Comparison of ENCODE assay signal across 21 cellular contexts in genomic region chr3:66761093-66761780, GRCh38.
"Had no signal": no experiment of that assay in that cellular context is flagged by ENCODE, and none has a peak within 500 bp of the region (broad histone marks: within the 10 kb centered on the region; RNA-seq: fewer than 3 reads in every experiment).

No MANE protein-coding gene starts in this region.

- H3K4me3 Mint-ChIP-seq: activated naive CD8-positive, alpha-beta T cell treated with anti-CD3 and anti-CD28 coated beads, Interleukin-2, amount 10 ng/mL, durations not matched to agents 7 days and 5 days; immature natural killer cell; naive B cell; stimulated activated naive B cell treated with anti-CD40 and anti-IgM and Interleukin-4, amounts not matched to agents 10 μg/mL and 1 μg/mL and 100 μg/mL, for 72 hours had no signal

- H3K9me3 ChIP-seq: neutrophil, vagina had no signal

- H3K4me1 Mint-ChIP-seq: activated naive CD8-positive, alpha-beta T cell treated with anti-CD3 and anti-CD28 coated beads, Interleukin-2, amount 10 ng/mL, durations not matched to agents 7 days and 5 days; immature natural killer cell; naive B cell; stimulated activated naive B cell treated with anti-CD40 and anti-IgM and Interleukin-4, amounts not matched to agents 10 μg/mL and 1 μg/mL and 100 μg/mL, for 72 hours had no signal

- H3K27ac Mint-ChIP-seq: activated naive CD8-positive, alpha-beta T cell treated with anti-CD3 and anti-CD28 coated beads, Interleukin-2, amount 10 ng/mL, durations not matched to agents 7 days and 5 days; immature natural killer cell; naive B cell; stimulated activated naive B cell treated with anti-CD40 and anti-IgM and Interleukin-4, amounts not matched to agents 10 μg/mL and 1 μg/mL and 100 μg/mL, for 72 hours had no signal

- ATAC-seq: activated CD4-positive, CD25-positive, alpha-beta regulatory T cell treated with anti-CD3 and anti-CD28 coated beads, Interleukin-2, amount 50 U/mL, for 24 hours; stimulated activated naive B cell treated with anti-CD40 and anti-IgM and Interleukin-4, amounts not matched to agents 10 μg/mL and 1 μg/mL and 100 μg/mL, for 72 hours had no signal

- H3K27ac ChIP-seq: cardiac muscle cell, neutrophil, parathyroid adenoma, tibial nerve, vagina had no signal

- H3K4me1 ChIP-seq: parathyroid adenoma had no signal

- H2AFZ ChIP-seq: parathyroid adenoma had no signal

- H3K27me3 Mint-ChIP-seq: activated naive CD8-positive, alpha-beta T cell treated with anti-CD3 and anti-CD28 coated beads, Interleukin-2, amount 10 ng/mL, durations not matched to agents 7 days and 5 days had no signal

- H3K36me3 ChIP-seq: cardiac muscle cell, esophagus squamous epithelium, neutrophil, tibial nerve, vagina had no signal

- DNase-seq: activated CD4-positive, alpha-beta T cell treated with anti-CD3 and anti-CD28 coated beads, Interleukin-2, amount 50 U/mL, for 1 hour; activated naive CD4-positive, alpha-beta T cell; activated naive CD8-positive, alpha-beta T cell treated with anti-CD3 and anti-CD28 coated beads, Interleukin-2, amount 10 ng/mL, durations not matched to agents 7 days and 5 days; dorsolateral prefrontal cortex; esophagus squamous epithelium; foreskin melanocyte; head of caudate nucleus; immature natural killer cell; naive B cell; stimulated activated CD4-positive, alpha-beta T cell treated with anti-CD3 and anti-CD28 coated beads, Interleukin-15, amount 100 ng/mL, for 24 hours; stimulated activated CD4-positive, alpha-beta T cell treated with anti-CD3 and anti-CD28 coated beads, Interleukin-4, amount 100 ng/mL, for 1 hour; stimulated activated naive B cell treated with anti-CD40 and anti-IgM and Interleukin-4, amounts not matched to agents 10 μg/mL and 1 μg/mL and 100 μg/mL, for 72 hours; substantia nigra; T-helper 2 cell had no signal

- H3K79me2 ChIP-seq: parathyroid adenoma had no signal

- H3K36me3 Mint-ChIP-seq: activated naive CD8-positive, alpha-beta T cell treated with anti-CD3 and anti-CD28 coated beads, Interleukin-2, amount 10 ng/mL, durations not matched to agents 7 days and 5 days; immature natural killer cell; naive B cell; stimulated activated naive B cell treated with anti-CD40 and anti-IgM and Interleukin-4, amounts not matched to agents 10 μg/mL and 1 μg/mL and 100 μg/mL, for 72 hours had no signal

- H3K9ac ChIP-seq: parathyroid adenoma had no signal

- H3K27me3 ChIP-seq: cardiac muscle cell, dorsolateral prefrontal cortex, esophagus squamous epithelium, neutrophil, tibial nerve, vagina had no signal

- H3K4me3 ChIP-seq: cardiac muscle cell, dorsolateral prefrontal cortex, esophagus squamous epithelium, skin epidermis, tibial nerve, vagina had no signal
